ENCODE assay signal across 23 cellular contexts in genomic region chr6:19788684-19789083, GRCh38.
"Had no signal": no experiment of that assay in that cellular context is flagged by ENCODE, and none has a peak within 500 bp of the region (broad histone marks: within the 10 kb centered on the region; RNA-seq: fewer than 3 reads in every experiment).

No MANE protein-coding gene starts in this region.

- H3K9me3 ChIP-seq: neutrophil, right atrium auricular region, sigmoid colon, stomach, thyroid gland had no signal

- H3K4me3 Mint-ChIP-seq: naive B cell, nephron progenitor cell had no signal

- H3K4me3 ChIP-seq: hepatocyte, lung, right atrium auricular region, sigmoid colon, skin epidermis, stomach, thyroid gland had no signal

- H3K36me3 Mint-ChIP-seq: naive B cell had no signal

- ATAC-seq: esophagus mucosa, left ventricle myocardium superior had no signal

- H3K4me1 Mint-ChIP-seq: naive B cell had no signal

- H3K36me3 ChIP-seq: neutrophil, right atrium auricular region, sigmoid colon, stomach, thyroid gland had no signal

- H3K27ac ChIP-seq: hepatocyte, neutrophil, right atrium auricular region, skin epidermis, stomach had no signal

- H3K9me3 Mint-ChIP-seq: nephron progenitor cell had no signal

- DNase-seq: caudate nucleus; effector memory CD4-positive, alpha-beta T cell; foreskin melanocyte; head of caudate nucleus; kidney; left cardiac atrium; left ventricle myocardium superior; mesenchymal stem cell; naive B cell; nephron progenitor cell; posterior cingulate gyrus; sigmoid colon; stimulated activated CD4-positive, alpha-beta T cell treated with anti-CD3 and anti-CD28 coated beads, Interleukin-2, amount 100 ng/mL, for 24 hours; stimulated activated CD4-positive, alpha-beta T cell treated with anti-CD3 and anti-CD28 coated beads, Interleukin-4, amount 100 ng/mL, for 4 hours; stimulated activated naive CD4-positive, alpha-beta T cell; stomach; thyroid gland had no signal

- H3K27ac Mint-ChIP-seq: naive B cell had no signal

- H3K4me1 ChIP-seq: right atrium auricular region had no signal

- H3K27me3 ChIP-seq: hepatocyte, neutrophil, right atrium auricular region, sigmoid colon, stomach, thyroid gland had no signal
